In genomic region chr11:22830082-22830414, GRCh38 we compare ENCODE assay signal across 9 cellular contexts. TPM values are rescaled to one million over a fixed set of nuclear protein-coding genes. Genes with fewer than 3 reads are reported as not detected.
DNase-seq lines count a peak whose midpoint lies in the region; ATAC-seq, FAIRE-seq and TF ChIP-seq lines count a peak whose summit lies in the region.
"Had no signal": no experiment of that assay in that cellular context is flagged by ENCODE, and none has a peak within 500 bp of the region (broad histone marks: within the 10 kb centered on the region; RNA-seq: fewer than 3 reads in every experiment).

No MANE protein-coding gene starts in this region.

- peaks cover 3 to 4% of the 10 kb centered on the region in 2 donors for H3K4me1 ChIP-seq in small intestine (ENCODE audit: control insufficient read depth in 2 of 2, insufficient read depth in 1 of 2, low read depth in 1 of 2, low read length in 1 of 2)

- POLR2A ChIA-PET in MCF 10A (lab: Yijun Ruan, JAX): no interaction called here

- H3K4me3 ChIP-seq in HL-60 (replicated peaks; ENCODE audit: insufficient read depth, low read length) (peak overlapping the region; percentile 77), small intestine (ENCODE audit: low read depth in 1 of 2, low read length in 2 of 2) (peak overlapping the region in 1 of 2 donors; percentile 34)

- H3K9me3 Mint-ChIP-seq in MCF 10A (ENCODE audit: unreplicated experiment): no peaks in the 10 kb centered on the region
- H3K9me3 Mint-ChIP-seq in naive B cell: no peaks in the 10 kb centered on the region

- peak; percentile 48 for TF ChIP-seq CTCF in 22Rv1 (IDR thresholded peaks at IDR 0.05)
- no peak for TF ChIP-seq CTCF in HL-60 (IDR thresholded peaks at IDR 0.05; ENCODE audit: insufficient read depth, low read length)
- no peak for TF ChIP-seq CTCF in MCF 10A (IDR thresholded peaks at IDR 0.05; ENCODE audit: unreplicated experiment)

- H3K27me3 ChIP-seq in HL-60 (ENCODE audit: insufficient read depth, poor library complexity, severe bottlenecking) (no peaks in the 10 kb centered on the region), small intestine (ENCODE audit: control insufficient read depth in 2 of 2, insufficient read depth in 2 of 2, low read length in 2 of 2) (no peaks in the 10 kb centered on the region)

- CTCF ChIA-PET in MCF 10A (lab: Yijun Ruan, JAX): interaction anchor here (0.6 to 1.7 kb wide), 8 partner anchors 8 to 1925 kb away, joined by 3 to 4 read pairs (median 3); no protein-coding TSS in a partner anchor

- no peak for FAIRE-seq in small intestine (lab: Jason Lieb, UNC)

- no peaks in the 10 kb centered on the region for H3K36me3 ChIP-seq in small intestine (ENCODE audit: control insufficient read depth in 2 of 2, insufficient read depth in 2 of 2, low read length in 2 of 2)

- WGBS in small intestine, 3 donors: 5 to 14% (median 5%) methylated on average over 4 of the region's 4 CpGs

- no peak overlapping the region for H3K27ac Mint-ChIP-seq in MCF 10A (ENCODE audit: low read depth, unreplicated experiment)
- peak overlapping the region in 5 of 6 donors; percentile 7 to 88 (median 82) for H3K27ac Mint-ChIP-seq in naive B cell

- DNase-seq in HL-60 (ENCODE audit: low read depth in 1 of 2, low spot score in 1 of 2): no peak
- no peak for DNase-seq in MCF 10A (ENCODE audit: unreplicated experiment)
- no peak for DNase-seq in naive B cell
- no peak for DNase-seq in hypothalamus (lab: John Stamatoyannopoulos, UW)
- no peak for DNase-seq in small intestine
- no peak for DNase-seq in NCI-H1694 treated with DMSO at 0.1 percent for 48 hours (lab: John Stamatoyannopoulos, UW)

- H3K27me3 Mint-ChIP-seq in MCF 10A (ENCODE audit: insufficient read depth, unreplicated experiment): peaks cover 14% of the 10 kb centered on the region
- no peaks in the 10 kb centered on the region for H3K27me3 Mint-ChIP-seq in naive B cell

- ATAC-seq in naive B cell (ENCODE audit: low read depth in 2 of 2) (no peak), HG03354 (IDR thresholded peaks at IDR 0.05; ENCODE audit: poor library complexity, severe bottlenecking, unreplicated experiment) (no peak)

- H3K36me3 Mint-ChIP-seq in MCF 10A (ENCODE audit: insufficient read depth, unreplicated experiment) (no peaks in the 10 kb centered on the region), naive B cell (no peaks in the 10 kb centered on the region)

- intact Hi-C loops in MCF 10A (cut with micrococcal nuclease): no loop called here

- no TSS peak for BruUV-seq in MCF 10A (replicated peaks; lab: Mats Ljungman, UMichigan)

- H3K27ac ChIP-seq in 22Rv1: peak overlapping the region; percentile 90
- H3K27ac ChIP-seq in HL-60 (replicated peaks): no peak overlapping the region
- H3K27ac ChIP-seq in small intestine (ENCODE audit: low read depth in 1 of 2, low read length in 1 of 2): peak overlapping the region in 1 of 2 donors; percentile 20

- no peaks in the 10 kb centered on the region for H3K9me3 ChIP-seq in small intestine (ENCODE audit: control insufficient read depth, low read depth)

- H3K4me1 Mint-ChIP-seq in MCF 10A (ENCODE audit: insufficient read depth, unreplicated experiment) (peaks cover 6% of the 10 kb centered on the region), naive B cell (peaks cover 7 to 17% (median 16%) of the 10 kb centered on the region in 3 donors)

- peak overlapping the region; percentile 80 for H3K4me3 Mint-ChIP-seq in MCF 10A (ENCODE audit: unreplicated experiment)
- H3K4me3 Mint-ChIP-seq in naive B cell: peak overlapping the region; percentile 84 to 97 (median 94)

RNA-seq across cellular contexts. Expression of gene SVIP, which starts 0.4 kb away (rescaled TPM):
- total RNA-seq in MCF 10A (2022): 8.6 and 8.8 TPM in 2 replicates
- 10 to 100 TPM; 26.9 to 35.1 (median 28.8) TPM for polyA plus RNA-seq in naive B cell (ENCODE audit: low read depth in 6 of 6)
- polyA plus RNA-seq in small intestine: 10 to 100 TPM; 10.6 to 14.9 (median 11.4) TPM

RNA-seq across cellular contexts. Expression of gene CCDC179, which starts 30.2 kb away (rescaled TPM):
- not detected in 2 replicates for total RNA-seq in MCF 10A (2022)
- not detected for polyA plus RNA-seq in naive B cell (ENCODE audit: low read depth in 6 of 6)
- polyA plus RNA-seq in small intestine: not detected
- polyA plus RNA-seq: esophagus had no signal
